Comparison of ENCODE assay signal across 34 cellular contexts in the genomic region with DNA sequence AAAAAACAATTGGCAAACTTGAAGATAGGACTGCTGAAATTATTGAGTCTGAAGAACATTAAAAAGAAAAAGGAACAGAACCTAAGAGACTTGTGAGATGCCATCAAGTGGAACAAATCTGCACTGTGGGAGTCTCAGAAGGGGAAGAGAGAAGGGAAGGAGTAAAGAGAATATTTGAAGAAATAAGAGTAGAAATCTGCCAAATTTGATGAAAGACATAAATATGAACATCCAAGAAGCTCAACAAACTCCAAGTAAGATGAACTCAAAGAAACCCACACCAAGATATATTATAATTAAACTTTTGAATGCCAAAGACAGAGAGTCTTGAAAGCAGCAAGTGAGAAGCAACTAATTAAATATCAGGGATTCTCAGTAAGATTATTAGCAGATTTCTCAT.
"Had no signal": no experiment of that assay in that cellular context is flagged by ENCODE, and none has a peak within 500 bp of the region (broad histone marks: within the 10 kb centered on the region; RNA-seq: fewer than 3 reads in every experiment).

No MANE protein-coding gene starts in this region.

- H3K36me3 ChIP-seq: MG63 had no signal

- H3K4me3 ChIP-seq: MG63 had no signal

- DNase-seq: Karpas-422, Kasumi-1, MG63, MM.1S, MV-4-11, NCI-H1048, NCI-H1092, NCI-H1092 treated with DMSO at 0.1 percent for 48 hours, NCI-H1105, NCI-H1105 treated with DMSO at 0.1 percent for 48 hours, NCI-H1417, NCI-H1417 treated with DMSO at 0.1 percent for 48 hours, NCI-H1436, NCI-H1436 treated with DMSO at 0.1 percent for 48 hours, NCI-H146, NCI-H1694, NCI-H1694 treated with DMSO at 0.1 percent for 48 hours, NCI-H187, NCI-H187 treated with DMSO at 0.1 percent for 48 hours, NCI-H1930, NCI-H2029, NCI-H2029 treated with DMSO at 0.1 percent for 48 hours, NCI-H2081, NCI-H2081 treated with DMSO at 0.1 percent for 48 hours, NCI-H2107, NCI-H2171, NCI-H2171 treated with DMSO at 0.1 percent for 48 hours, NCI-H2227 treated with DMSO at 0.1 percent for 48 hours, NCI-H226, NCI-H345, NCI-H446, NCI-H446 treated with DMSO at 0.1 percent for 48 hours, NCI-H510A, NCI-H510A treated with DMSO at 0.1 percent for 48 hours had no signal

- H3K9me3 ChIP-seq: MG63 had no signal
